ENCODE assay signal across 23 cellular contexts in the genomic region with DNA sequence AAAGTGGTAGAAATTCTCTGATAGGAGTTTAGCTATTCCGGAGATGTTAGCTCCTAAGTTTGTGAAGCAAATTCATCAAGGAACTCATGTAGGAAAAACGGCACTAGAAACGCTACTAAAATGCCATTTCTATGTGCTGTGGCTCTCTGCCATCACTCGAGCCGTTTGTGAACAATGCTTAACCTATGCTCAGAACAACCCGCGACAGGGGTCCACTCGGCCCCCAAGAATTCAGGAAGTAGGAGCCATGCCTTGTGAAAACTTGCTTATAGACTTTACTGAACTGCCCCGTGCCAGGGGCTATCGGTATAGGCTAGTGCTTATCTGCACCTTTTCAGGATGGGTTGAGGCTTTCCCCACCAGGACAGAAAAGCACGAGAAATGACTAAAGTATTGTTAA. TPM values are rescaled to one million over a fixed set of nuclear protein-coding genes. Genes with fewer than 3 reads are reported as not detected.
"Had no signal": no experiment of that assay in that cellular context is flagged by ENCODE, and none has a peak within 500 bp of the region (broad histone marks: within the 10 kb centered on the region; RNA-seq: fewer than 3 reads in every experiment).

No MANE protein-coding gene starts in this region.

- H3K4me3 ChIP-seq: body of pancreas had no signal

- H3K9me3 ChIP-seq: body of pancreas had no signal

- H3K36me3 ChIP-seq: WERI-Rb-1 had no signal

- H3K9me3 Mint-ChIP-seq: activated CD8-positive, alpha-beta T cell treated with anti-CD3 and anti-CD28 coated beads for 36 hours had no signal

- FAIRE-seq: RCC 7860, TTC549 had no signal

- H3K4me3 Mint-ChIP-seq: activated CD8-positive, alpha-beta T cell treated with anti-CD3 and anti-CD28 coated beads for 36 hours; activated T-cell treated with anti-CD3 and anti-CD28 coated beads, Interleukin-2, amount 50 U/mL, for 72 hours; T-helper 1 cell treated with Interleukin-12 subunit alpha and Interleukin-12 subunit beta and Interleukin-4 antibody, amounts not matched to agents 30 μg/mL and 1 μg/mL, for 36 hours had no signal

- DNase-seq: activated CD4-positive, alpha-beta T cell treated with anti-CD3 and anti-CD28 coated beads for 4 hours; activated CD8-positive, alpha-beta memory T cell treated with anti-CD3 and anti-CD28 coated beads, Interleukin-2, amount 50 U/mL, for 4 hours; activated CD8-positive, alpha-beta T cell treated with anti-CD3 and anti-CD28 coated beads for 36 hours; activated gamma-delta T cell treated with Interleukin-2 at 50 U/mL for 16 hours; activated naive CD4-positive, alpha-beta T cell treated with anti-CD3 and anti-CD28 coated beads, Interleukin-2, amount 50 U/mL, for 16 hours; activated T-cell treated with anti-CD3 and anti-CD28 coated beads, Interleukin-2, amount 50 U/mL, for 72 hours; aorta; body of pancreas; KG1; NCI-H1048; NCI-H1694 treated with DMSO at 0.1 percent for 48 hours; NCI-H2029 treated with DMSO at 0.1 percent for 48 hours; NCI-H69; NK-92 treated with Interleukin-12 subunit alpha and Interleukin-12 subunit beta, amount 100 ng/mL, for 24 hours; WERI-Rb-1 had no signal

- H3K27ac Mint-ChIP-seq: activated CD8-positive, alpha-beta T cell treated with anti-CD3 and anti-CD28 coated beads for 36 hours; activated T-cell treated with anti-CD3 and anti-CD28 coated beads, Interleukin-2, amount 50 U/mL, for 72 hours; activated T-helper 2 cell treated with anti-CD3 and anti-CD28 coated beads, Interferon-gamma antibody, Interleukin-2, Interleukin-4, amounts not matched to agents 10 μg/mL and 5 μg/mL and 100 μg/mL, durations not matched to agents 14 hours and 24 hours and 36 hours; T-helper 1 cell treated with Interleukin-12 subunit alpha and Interleukin-12 subunit beta and Interleukin-4 antibody, amounts not matched to agents 30 μg/mL and 1 μg/mL, for 36 hours had no signal

- H3K27me3 ChIP-seq: body of pancreas had no signal

- ATAC-seq: activated CD4-positive, CD25-positive, alpha-beta regulatory T cell treated with anti-CD3 and anti-CD28 coated beads, Interleukin-2, amount 50 U/mL, for 24 hours; activated CD8-positive, alpha-beta T cell treated with anti-CD3 and anti-CD28 coated beads for 36 hours; activated T-cell treated with anti-CD3 and anti-CD28 coated beads, Interleukin-2, amount 50 U/mL, for 72 hours; body of pancreas had no signal

- H3K27ac ChIP-seq: WERI-Rb-1 had no signal

RNA-seq across cellular contexts. Expression of a gene that starts 14.2 kb away (rescaled TPM):
- total RNA-seq: activated CD8-positive, alpha-beta T cell treated with anti-CD3 and anti-CD28 coated beads for 36 hours; activated T-cell treated with anti-CD3 and anti-CD28 coated beads, Interleukin-2, amount 50 U/mL, for 72 hours; activated T-helper 2 cell treated with anti-CD3 and anti-CD28 coated beads, Interferon-gamma antibody, Interleukin-2, Interleukin-4, amounts not matched to agents 10 μg/mL and 5 μg/mL and 100 μg/mL, durations not matched to agents 14 hours and 24 hours and 36 hours; LHCN-M2; M059J; SK-MEL-5 had no signal
